In the genomic region with DNA sequence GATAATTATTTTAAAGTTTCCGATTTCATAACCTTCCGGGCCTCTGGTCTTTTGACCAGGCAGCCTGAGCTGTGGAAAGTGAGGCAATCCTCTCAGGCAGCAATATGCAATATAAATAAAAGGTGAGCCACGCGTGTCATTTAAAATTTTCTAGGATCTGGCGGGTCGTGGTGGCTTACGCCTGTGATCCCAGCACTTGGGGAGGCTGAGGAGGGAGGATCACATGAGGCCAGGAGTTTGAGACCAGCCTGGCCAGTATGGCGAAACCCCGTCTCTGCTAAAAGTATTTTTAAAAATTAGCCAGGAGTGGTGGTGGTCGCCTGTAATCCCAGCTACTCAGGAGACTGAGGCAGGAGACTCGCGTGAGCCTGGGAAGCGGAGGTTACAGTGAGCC, we compare ENCODE assay signal across 8 cellular contexts. TPM values are rescaled to one million over a fixed set of nuclear protein-coding genes. Genes with fewer than 3 reads are reported as not detected.
DNase-seq lines count a peak whose midpoint lies in the region; ATAC-seq and TF ChIP-seq lines count a peak whose summit lies in the region.

No MANE protein-coding gene starts in this region.

- H3K9ac ChIP-seq in HCT116 (ENCODE audit: low read length), result no peak overlapping the region
- no peak overlapping the region for H3K9ac ChIP-seq in mesendoderm (ENCODE audit: low read length)

- H2AK5ac ChIP-seq in mesendoderm (ENCODE audit: low read length), result no peak overlapping the region

- H3K9me2 ChIP-seq in HCT116 (ENCODE audit: insufficient read depth), result no peaks in the 10 kb centered on the region

- no TSS peak for BruUV-seq in HCT116 (replicated peaks; lab: Mats Ljungman, UMichigan)

- no peak overlapping the region for H3K18ac ChIP-seq in mesendoderm (ENCODE audit: low read length)

- TF ChIP-seq POLR2A in HCT116 (IDR thresholded peaks at IDR 0.05; ENCODE audit: borderline replicate concordance, extremely low read depth, insufficient read depth, insufficient read length), result no peak

- peak overlapping the region; percentile 93 for H2AFZ ChIP-seq in HCT116 (ENCODE audit: low read depth, low read length, poor library complexity, severe bottlenecking)

- H2BK15ac ChIP-seq in mesendoderm (replicated peaks; ENCODE audit: low read depth), result no peak overlapping the region

- H3K4me2 ChIP-seq in HCT116 (ENCODE audit: low read length) (peak overlapping the region; percentile 78), mesendoderm (ENCODE audit: low read length) (no peak overlapping the region)

- H3K79me2 ChIP-seq in HCT116 (ENCODE audit: insufficient read depth, low read length) (peaks cover 44% of the 10 kb centered on the region), mesendoderm (ENCODE audit: control insufficient read depth, insufficient read depth, low read length) (peaks cover 22% of the 10 kb centered on the region)

- RAD21 ChIA-PET in HCT116 (lab: Charles Lee; ENCODE audit: low non-redundant PET in 1 of 2, low total read pairs in 2 of 2, uncharacterized antibody in 2 of 2, unreplicated experiment in 2 of 2), result no interaction called here

- no CpG with 5 or more reads among the region's 13 CpGs for WGBS in mesendoderm (ENCODE audit: extremely low coverage, insufficient coverage, low lambda C conversion rate)

- H3K4me1 ChIP-seq in HCT116 (ENCODE audit: control insufficient read depth in 1 of 2, insufficient read depth in 2 of 2, low read length in 2 of 2) (peaks cover 7 to 10% of the 10 kb centered on the region in 2 experiments), mesendoderm (ENCODE audit: control insufficient read depth, low read depth, low read length) (no peaks in the 10 kb centered on the region), mucosa of descending colon (ENCODE audit: low read depth) (no peaks in the 10 kb centered on the region)

- in situ Hi-C loops in astrocyte of the cerebellum (cut with HindIII; ENCODE audit: low sequenced_read_pairs), result no loop called here

- H3K36me3 ChIP-seq in HCT116 (ENCODE audit: control insufficient read depth in 1 of 2, insufficient read depth in 2 of 2, low read length in 2 of 2) (peaks cover 0 to 16% of the 10 kb centered on the region in 2 experiments; a peak in 2 of 4 replicates), mesendoderm (ENCODE audit: control insufficient read depth, insufficient read depth, low read length) (no peaks in the 10 kb centered on the region), mucosa of descending colon (ENCODE audit: low read depth) (no peaks in the 10 kb centered on the region)

- peak; percentile 0; the same call in 1 of the 2 replicates for ATAC-seq in HCT116
- ATAC-seq in mucosa of descending colon, result no peak
- no peak for ATAC-seq in HG02840 (IDR thresholded peaks at IDR 0.05; ENCODE audit: low FRiP score, unreplicated experiment)

- no peak overlapping the region for H4K5ac ChIP-seq in mesendoderm (ENCODE audit: low read length)

- CTCF ChIA-PET in AG04449 (lab: Yijun Ruan, JAX) (no interaction called here), HCT116 (lab: Charles Lee) (no interaction called here)

- H2BK5ac ChIP-seq in mesendoderm (ENCODE audit: low read length), result no peak overlapping the region

- H4K20me1 ChIP-seq in HCT116 (ENCODE audit: insufficient read depth), result no peaks in the 10 kb centered on the region

- H3K27me3 ChIP-seq in HCT116 (ENCODE audit: insufficient read depth, low read length), result no peaks in the 10 kb centered on the region
- H3K27me3 ChIP-seq in mesendoderm (ENCODE audit: insufficient read depth, low read length, poor library complexity), result no peaks in the 10 kb centered on the region

- TF ChIP-seq CTCF in AG04449 (IDR thresholded peaks at IDR 0.05; ENCODE audit: insufficient read depth, low read length, missing control alignments) (no peak), HCT116 (IDR thresholded peaks at IDR 0.05 in 2 of 3, conservative IDR thresholded peaks at IDR 0.05 in 1 of 3; ENCODE audit: borderline replicate concordance in 1 of 3, insufficient read depth in 1 of 3, low read depth in 2 of 3, low read length in 2 of 3) (no peak), astrocyte of the cerebellum (IDR thresholded peaks at IDR 0.05; ENCODE audit: low read depth, low read length, missing control alignments) (no peak), mucosa of descending colon (IDR thresholded peaks at IDR 0.05) (no peak)

- peak overlapping the region; percentile 58 for H4K8ac ChIP-seq in mesendoderm (ENCODE audit: low read depth, low read length)

- no peak overlapping the region for H3K56ac ChIP-seq in mesendoderm (ENCODE audit: low read length)

- H3K27ac ChIP-seq in HCT116 (ENCODE audit: low read depth, low read length) (no peak overlapping the region), mesendoderm (ENCODE audit: low read depth, low read length) (no peak overlapping the region)

- intact Hi-C loops in HCT116 (cut with micrococcal nuclease), result loop anchor here (5.0 kb wide), 1 partner anchor 69 kb away; a partner anchor contains a TSS
- intact Hi-C loops in mucosa of descending colon (cut with DNase I, micrococcal nuclease), result no loop called here

- H3K9me3 ChIP-seq in HCT116 (ENCODE audit: control insufficient read depth in 1 of 2, insufficient read depth in 1 of 2, low read depth in 1 of 2, low read length in 2 of 2) (peaks cover 7 to 8% of the 10 kb centered on the region in 2 experiments; a peak in 2 of 4 replicates), mucosa of descending colon (peaks cover 5% of the 10 kb centered on the region)

- no peak overlapping the region for H3K4ac ChIP-seq in mesendoderm (ENCODE audit: low read depth, low read length)

- POLR2A ChIA-PET in AG04449 (lab: Yijun Ruan, JAX) (no interaction called here), HCT116 (lab: Charles Lee) (no interaction called here)

- peak overlapping the region; percentile 67 for H3K4me3 ChIP-seq in AG04449 (ENCODE audit: low read depth, low read length)
- peak overlapping the region; percentile 82 to 91 for H3K4me3 ChIP-seq in HCT116 (replicated peaks in 1 of 2; ENCODE audit: low read depth in 1 of 2, low read length in 2 of 2)
- H3K4me3 ChIP-seq in astrocyte of the cerebellum (ENCODE audit: low read depth, low read length), result peak overlapping the region; percentile 78
- no peak overlapping the region for H3K4me3 ChIP-seq in mesendoderm (ENCODE audit: low read length)
- no peak overlapping the region for H3K4me3 ChIP-seq in mucosa of descending colon

- no peak overlapping the region for H2BK120ac ChIP-seq in mesendoderm (ENCODE audit: low read depth, low read length)

- TF ChIP-seq RAD21 in HCT116 (IDR thresholded peaks at IDR 0.05; ENCODE audit: low read depth), result no peak

- H3K79me1 ChIP-seq in mesendoderm (ENCODE audit: low read length), result no peaks in the 10 kb centered on the region

- no peak overlapping the region for H3K23ac ChIP-seq in mesendoderm (ENCODE audit: low read length)

- DNase-seq in AG04449 (ENCODE audit: low read depth, low spot score) (no peak), HCT116 (ENCODE audit: low read depth, low spot score) (no peak), astrocyte of the cerebellum (ENCODE audit: low read depth) (no peak), mesendoderm (no peak), NCI-H2227 treated with DMSO at 0.1 percent for 48 hours (lab: John Stamatoyannopoulos, UW) (no peak), mucosa of descending colon (no peak), NK-92 (lab: John Stamatoyannopoulos, UW; ENCODE audit: unreplicated experiment) (no peak)

TF ChIP-seq in HCT116, 20 proteins besides CTCF, POLR2A, EP300 and RAD21 (continues in another document):
- TF ChIP-seq, protein P1, sequence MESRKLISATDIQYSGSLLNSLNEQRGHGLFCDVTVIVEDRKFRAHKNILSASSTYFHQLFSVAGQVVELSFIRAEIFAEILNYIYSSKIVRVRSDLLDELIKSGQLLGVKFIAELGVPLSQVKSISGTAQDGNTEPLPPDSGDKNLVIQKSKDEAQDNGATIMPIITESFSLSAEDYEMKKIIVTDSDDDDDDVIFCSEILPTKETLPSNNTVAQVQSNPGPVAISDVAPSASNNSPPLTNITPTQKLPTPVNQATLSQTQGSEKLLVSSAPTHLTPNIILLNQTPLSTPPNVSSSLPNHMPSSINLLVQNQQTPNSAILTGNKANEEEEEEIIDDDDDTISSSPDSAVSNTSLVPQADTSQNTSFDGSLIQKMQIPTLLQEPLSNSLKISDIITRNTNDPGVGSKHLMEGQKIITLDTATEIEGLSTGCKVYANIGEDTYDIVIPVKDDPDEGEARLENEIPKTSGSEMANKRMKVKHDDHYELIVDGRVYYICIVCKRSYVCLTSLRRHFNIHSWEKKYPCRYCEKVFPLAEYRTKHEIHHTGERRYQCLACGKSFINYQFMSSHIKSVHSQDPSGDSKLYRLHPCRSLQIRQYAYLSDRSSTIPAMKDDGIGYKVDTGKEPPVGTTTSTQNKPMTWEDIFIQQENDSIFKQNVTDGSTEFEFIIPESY (IDR thresholded peaks at IDR 0.05; ENCODE audit: extremely low read depth, insufficient replicate concordance, low read length), result no peak
- TF ChIP-seq SIN3A (IDR thresholded peaks at IDR 0.05; ENCODE audit: low read depth) (no peak), ELF1 (IDR thresholded peaks at IDR 0.05; ENCODE audit: borderline replicate concordance, low read depth) (no peak), EZH2 (IDR thresholded peaks at IDR 0.05) (no peak), EGR1 (IDR thresholded peaks at IDR 0.05; ENCODE audit: low read depth) (no peak), TCF7L2 (IDR thresholded peaks at IDR 0.05; ENCODE audit: borderline replicate concordance, extremely low read depth, insufficient read depth, insufficient read length) (no peak), ZNF274 (IDR thresholded peaks at IDR 0.05; ENCODE audit: low read depth, low read length) (no peak), ZFX (IDR thresholded peaks at IDR 0.05) (no peak), SP1 (IDR thresholded peaks at IDR 0.05; ENCODE audit: low read depth) (no peak), EZH2phosphoT487 (IDR thresholded peaks at IDR 0.05; ENCODE audit: borderline replicate concordance) (no peak), CEBPB (IDR thresholded peaks at IDR 0.05; ENCODE audit: low read depth) (no peak), FOSL1 (IDR thresholded peaks at IDR 0.05; ENCODE audit: low read depth) (no peak), YY1 (IDR thresholded peaks at IDR 0.05; ENCODE audit: extremely low read depth, insufficient replicate concordance, low read depth, low read length) (no peak), CBX3 (IDR thresholded peaks at IDR 0.05; ENCODE audit: low read depth) (no peak)
- TF ChIP-seq, protein P2, sequence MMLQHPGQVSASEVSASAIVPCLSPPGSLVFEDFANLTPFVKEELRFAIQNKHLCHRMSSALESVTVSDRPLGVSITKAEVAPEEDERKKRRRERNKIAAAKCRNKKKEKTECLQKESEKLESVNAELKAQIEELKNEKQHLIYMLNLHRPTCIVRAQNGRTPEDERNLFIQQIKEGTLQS (IDR thresholded peaks at IDR 0.05), result no peak
- TF ChIP-seq, protein P3, sequence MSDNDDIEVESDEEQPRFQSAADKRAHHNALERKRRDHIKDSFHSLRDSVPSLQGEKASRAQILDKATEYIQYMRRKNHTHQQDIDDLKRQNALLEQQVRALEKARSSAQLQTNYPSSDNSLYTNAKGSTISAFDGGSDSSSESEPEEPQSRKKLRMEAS (IDR thresholded peaks at IDR 0.05), result no peak

RNA-seq across cellular contexts. Expression of a gene that starts 0.5 kb away (rescaled TPM):
- total RNA-seq in HCT116 (2021; ENCODE audit: unreplicated experiment), result 14.9 TPM
- polyA plus RNA-seq in HCT116 (2012), result 6.1 and 7.9 TPM in 2 replicates
- polyA plus RNA-seq in mesendoderm (2013, experiment 1 of 2), result 9.0 TPM
- 9.7 TPM for polyA plus RNA-seq in mesendoderm (2013, experiment 2 of 2)
- total RNA-seq in mucosa of descending colon, result 1 to 10 TPM in 1 of 3 donors, under 1 TPM in 2; 0.52 to 1.7 (median 0.66) TPM

Comparison
In these comparisons a context has a peak if more than half of its experiments do, and no peak if none do; other contexts are left out.
1. H3K4me3 ChIP-seq: peak in AG04449 (single experiment), HCT116 (2 of 2) and astrocyte of the cerebellum (single experiment); none in mesendoderm (single experiment) and mucosa of descending colon (single experiment).